In the genomic region with DNA sequence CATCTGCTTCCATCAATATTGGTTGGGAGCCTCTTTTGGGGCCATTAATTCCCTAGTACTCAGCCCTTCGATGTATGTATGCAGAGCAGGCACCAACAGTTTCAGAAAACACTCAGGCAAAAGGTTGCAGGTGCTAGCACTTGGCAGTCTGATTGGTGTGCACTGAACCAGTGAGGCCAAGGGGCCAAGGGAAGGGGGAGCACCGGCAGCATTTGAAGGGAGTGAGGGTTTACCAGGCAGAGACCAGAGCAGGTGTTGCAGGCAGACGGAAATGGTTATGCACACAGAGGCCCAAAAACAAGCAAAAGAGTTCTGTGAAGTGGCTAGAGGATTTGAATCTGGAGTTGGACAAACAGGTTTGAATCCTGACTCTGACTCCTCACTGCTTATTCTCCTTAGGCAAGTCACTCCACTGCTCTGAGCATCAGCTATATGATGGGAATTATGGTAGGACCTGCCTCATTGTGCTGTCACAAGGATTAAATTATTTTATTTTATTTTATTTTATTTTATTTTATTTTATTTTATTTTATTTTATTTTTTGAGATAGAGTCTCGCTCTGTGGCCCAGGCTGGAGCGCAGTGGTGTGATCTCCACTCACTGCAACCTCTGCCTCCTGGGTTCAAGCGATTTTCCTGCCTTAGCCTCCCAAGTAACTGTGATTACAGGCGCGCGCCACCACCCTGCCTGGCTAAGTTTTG, we compare ENCODE assay signal across 10 cellular contexts. TPM values are rescaled to one million over a fixed set of nuclear protein-coding genes. Genes with fewer than 3 reads are reported as not detected.
DNase-seq lines count a peak whose midpoint lies in the region; ATAC-seq and TF ChIP-seq lines count a peak whose summit lies in the region.
"Had no signal": no experiment of that assay in that cellular context is flagged by ENCODE, and none has a peak within 500 bp of the region (broad histone marks: within the 10 kb centered on the region; RNA-seq: fewer than 3 reads in every experiment).

No MANE protein-coding gene starts in this region.

- peak overlapping the region; percentile 66 for H3K9ac ChIP-seq in OCI-LY1 (ENCODE audit: low read length)

- no peaks in the 10 kb centered on the region for H3K9me2 ChIP-seq in OCI-LY1 (ENCODE audit: low read depth, low read length)

- H3K27me3 ChIP-seq in OCI-LY1 (ENCODE audit: insufficient read depth, low read length), result no peaks in the 10 kb centered on the region
- no peaks in the 10 kb centered on the region for H3K27me3 ChIP-seq in upper lobe of left lung
- H3K27me3 ChIP-seq: hepatocyte had no signal

- no peaks in the 10 kb centered on the region for H3K79me2 ChIP-seq in OCI-LY1 (ENCODE audit: insufficient read depth, low read length)
- H3K79me2 ChIP-seq: hepatocyte had no signal

- DNase-seq in GM13976 (ENCODE audit: low spot score), result peak; percentile 74
- DNase-seq in omental fat pad (ENCODE audit: low spot score), result no peak
- no peak for DNase-seq in activated T-cell treated with anti-CD3 and anti-CD28 coated beads for 4 hours
- no peak for DNase-seq in upper lobe of left lung
- no peak for DNase-seq in effector CD8-positive, alpha-beta T cell (lab: John Stamatoyannopoulos, UW)
- DNase-seq: PC-9 had no signal

- peaks cover 5% of the 10 kb centered on the region; the same call in 1 of the 2 replicates for H3F3A ChIP-seq in OCI-LY1 (ENCODE audit: insufficient read depth, low read length)

- peak; percentile 99 for ATAC-seq in GM21423 (IDR thresholded peaks at IDR 0.05; ENCODE audit: unreplicated experiment)
- ATAC-seq in HG03439 (IDR thresholded peaks at IDR 0.05; ENCODE audit: unreplicated experiment), result peak; percentile 97
- ATAC-seq in omental fat pad (ENCODE audit: low FRiP score), result no peak
- ATAC-seq in upper lobe of left lung (ENCODE audit: low FRiP score in 2 of 2), result no peak

- TF ChIP-seq CTCF in GM13976 (IDR thresholded peaks at IDR 0.05; ENCODE audit: borderline replicate concordance, control extremely low read depth, extremely low read depth, insufficient read depth, missing control alignments) (no peak), OCI-LY1 (IDR thresholded peaks at IDR 0.05; ENCODE audit: low read length) (no peak), omental fat pad (IDR thresholded peaks at IDR 0.05) (no peak), upper lobe of left lung (IDR thresholded peaks at IDR 0.05) (no peak)

- WGBS in upper lobe of left lung, 2 donors, result 82 to 88% methylated on average over 8 to 9 of the region's 9 CpGs

- peak overlapping the region; percentile 56 for H3K4me2 ChIP-seq in OCI-LY1 (ENCODE audit: low read length)
- H3K4me2 ChIP-seq: hepatocyte, PC-9 had no signal

- H2AFZ ChIP-seq in OCI-LY1 (ENCODE audit: low read length), result no peak overlapping the region
- H2AFZ ChIP-seq: hepatocyte, PC-9 had no signal

- TF ChIP-seq POLR2A in upper lobe of left lung (IDR thresholded peaks at IDR 0.05), result no peak

- TF ChIP-seq EP300 in upper lobe of left lung (IDR thresholded peaks at IDR 0.05), result no peak

- H3K4me3 ChIP-seq in OCI-LY1 (ENCODE audit: low read depth, low read length, poor library complexity, severe bottlenecking) (peak overlapping the region; percentile 35), upper lobe of left lung (no peak overlapping the region)
- H3K4me3 ChIP-seq: hepatocyte, PC-9 had no signal

- peaks cover 86% of the 10 kb centered on the region for H3K4me1 ChIP-seq in OCI-LY1 (ENCODE audit: insufficient read depth, low read length, severe bottlenecking)
- peaks cover 12 to 30% (median 28%) of the 10 kb centered on the region in 4 donors for H3K4me1 ChIP-seq in upper lobe of left lung

- in situ Hi-C loops in GM13976 (cut with MboI; ENCODE audit: low sequenced_read_pairs, unreplicated experiment), result no loop called here

- H3K9me3 ChIP-seq in OCI-LY1 (ENCODE audit: low read length) (no peaks in the 10 kb centered on the region), upper lobe of left lung (no peaks in the 10 kb centered on the region)

- no peaks in the 10 kb centered on the region for H4K20me1 ChIP-seq in OCI-LY1 (ENCODE audit: insufficient read depth, low read length)

- no peaks in the 10 kb centered on the region for H3K36me3 ChIP-seq in OCI-LY1 (ENCODE audit: insufficient read depth, low read length)
- no peaks in the 10 kb centered on the region for H3K36me3 ChIP-seq in upper lobe of left lung

- H3K27ac ChIP-seq in OCI-LY1 (ENCODE audit: low read depth, low read length, poor library complexity, severe bottlenecking), result peak overlapping the region; percentile 98
- no peak overlapping the region for H3K27ac ChIP-seq in upper lobe of left lung
- H3K27ac ChIP-seq: hepatocyte, PC-9 had no signal

RNA-seq across cellular contexts. Expression of gene SHLD1, which starts 58.1 kb away (rescaled TPM):
- total RNA-seq in omental fat pad, result 1 to 10 TPM; 1.2 to 4.0 (median 3.2) TPM
- total RNA-seq in upper lobe of left lung, result 1 to 10 TPM; 3.1 to 5.6 (median 4.5) TPM

Comparison
In these comparisons a context has a peak if more than half of its experiments do, and no peak if none do; other contexts are left out.
1. ATAC-seq: peak in GM21423 (single experiment) and HG03439 (single experiment); none in omental fat pad (single experiment) and upper lobe of left lung (0 of 2).